In genomic region chr4:77465271-77465670, GRCh38 we compare ENCODE assay signal across 9 cellular contexts.
DNase-seq lines count a peak whose midpoint lies in the region; ATAC-seq and TF ChIP-seq lines count a peak whose summit lies in the region.
"Had no signal": no experiment of that assay in that cellular context is flagged by ENCODE, and none has a peak within 500 bp of the region (broad histone marks: within the 10 kb centered on the region; RNA-seq: fewer than 3 reads in every experiment).

No MANE protein-coding gene starts in this region.

- no peak overlapping the region for H4K8ac ChIP-seq in H9 (replicated peaks; ENCODE audit: insufficient read length, low read depth, low read length)

- H3K4ac ChIP-seq in H9 (ENCODE audit: low read depth, low read length) = no peak overlapping the region

- no peak overlapping the region for H2BK12ac ChIP-seq in H9 (ENCODE audit: insufficient read length, low read depth, low read length)

- H3K23me2 ChIP-seq in H9 (ENCODE audit: insufficient read length, low read depth, low read length, poor library complexity, severe bottlenecking) = no peaks in the 10 kb centered on the region

- TF ChIP-seq CTCF in H9 (conservative IDR thresholded peaks at IDR 0.05) = peak; percentile 59; the same call in 2 of the 3 replicates

- H3K23ac ChIP-seq in H9 (ENCODE audit: insufficient read length, low read depth, low read length) = no peak overlapping the region

- DNase-seq in COLO829 (ENCODE audit: low spot score) = peak; percentile 35
- DNase-seq in H9 = peak; percentile 36
- DNase-seq in amniotic epithelial cell (ENCODE audit: low read depth) = peak; percentile 40
- peak; percentile 57 for DNase-seq in myocyte (ENCODE audit: low read depth)
- DNase-seq in retina = no peak
- no peak for DNase-seq in NOMO-1 (lab: John Stamatoyannopoulos, UW; ENCODE audit: unreplicated experiment in 2 of 2)

- H3K56ac ChIP-seq in H9 (ENCODE audit: insufficient read length, low read depth, low read length) = no peak overlapping the region

- no peak overlapping the region for H2BK15ac ChIP-seq in H9 (ENCODE audit: low read depth, low read length)

- no peak overlapping the region for H2AFZ ChIP-seq in H9 (ENCODE audit: low read length)

- peaks cover 0 to 5% (median 5%) of the 10 kb centered on the region in 3 experiments; a peak in 3 of 7 replicates for H3K36me3 Mint-ChIP-seq in H9 (ENCODE audit: insufficient read depth in 1 of 3, low read depth in 3 of 3)

- peaks cover 6% of the 10 kb centered on the region for H3K27me3 Mint-ChIP-seq in H9 (ENCODE audit: low read depth)

- no peak overlapping the region for H3K4me2 ChIP-seq in H9 (ENCODE audit: insufficient read depth, insufficient read length, low read length)

- H3T11ph ChIP-seq in H9 (ENCODE audit: low read length) = no peak overlapping the region

- H3K4me1 ChIP-seq in H9 (ENCODE audit: insufficient read depth, low read length) = no peaks in the 10 kb centered on the region

- no peak overlapping the region for H3K27ac Mint-ChIP-seq in H9

- H2BK20ac ChIP-seq in H9 (ENCODE audit: low read depth, low read length, poor library complexity, severe bottlenecking) = no peak overlapping the region

- ATAC-seq in GM21515 (IDR thresholded peaks at IDR 0.05; ENCODE audit: unreplicated experiment) (no peak), GM18867 (IDR thresholded peaks at IDR 0.05; ENCODE audit: unreplicated experiment) (no peak)

- no peaks in the 10 kb centered on the region for H3K4me1 Mint-ChIP-seq in H9

- no peak overlapping the region for H3K14ac ChIP-seq in H9 (ENCODE audit: insufficient read depth, low read length)

- no peaks in the 10 kb centered on the region for H3K79me2 ChIP-seq in H9 (ENCODE audit: insufficient read depth, low read length)

- WGBS in H9 (ENCODE audit: extremely low coverage, insufficient read length, low lambda C conversion rate) = no CpG with 5 or more reads among the region's 2 CpGs

- no peak overlapping the region for H4K5ac ChIP-seq in H9 (ENCODE audit: insufficient read length, low read depth, low read length)

- H3K9me3 Mint-ChIP-seq in H9 = peaks cover 30 to 52% of the 10 kb centered on the region in 2 experiments

- peaks cover 5% of the 10 kb centered on the region for H3K9me3 ChIP-seq in H9 (ENCODE audit: control insufficient read depth, low read depth, low read length)
- H3K9me3 ChIP-seq: neutrophil had no signal

- H2AK5ac ChIP-seq in H9 (ENCODE audit: insufficient read length, low read length) = no peak overlapping the region

- H3K27ac ChIP-seq in H9 (ENCODE audit: insufficient read length, low read depth, low read length) = no peak overlapping the region
- H3K27ac ChIP-seq: neutrophil had no signal

- H4K20me1 ChIP-seq in H9 (ENCODE audit: control insufficient read depth, insufficient read depth, insufficient read length) = no peaks in the 10 kb centered on the region

- H3K27me3 ChIP-seq in H9 (ENCODE audit: insufficient read depth, low read length) = no peaks in the 10 kb centered on the region
- H3K27me3 ChIP-seq: neutrophil had no signal

- no peak overlapping the region for H4K91ac ChIP-seq in H9 (ENCODE audit: insufficient read length, low read depth, low read length)

- H3K4me3 Mint-ChIP-seq in H9 = no peak overlapping the region

- no peak overlapping the region for H3K9ac ChIP-seq in H9 (ENCODE audit: extremely low read depth, insufficient read length, low read length)

- no peak overlapping the region for H2BK120ac ChIP-seq in H9 (ENCODE audit: low read depth, low read length, poor library complexity, severe bottlenecking)

- H2BK5ac ChIP-seq in H9 (ENCODE audit: insufficient read length, low read length) = no peak overlapping the region

- H3K18ac ChIP-seq in H9 (ENCODE audit: insufficient read length, low read depth, low read length) = no peak overlapping the region

- H3K79me1 ChIP-seq in H9 (ENCODE audit: insufficient read depth, low read depth, low read length, poor library complexity, severe bottlenecking) = no peaks in the 10 kb centered on the region

Comparison
In these comparisons a context has a peak if more than half of its experiments do, and no peak if none do; other contexts are left out.
1. DNase-seq: peak in COLO829 (single experiment), H9 (single experiment), amniotic epithelial cell (single experiment) and myocyte (single experiment); none in retina (single experiment) and NOMO-1 (0 of 2).